Comparison of ENCODE assay signal across 23 cellular contexts in genomic region chr1:40274331-40274730, GRCh38. TPM values are rescaled to one million over a fixed set of nuclear protein-coding genes. Genes with fewer than 3 reads are reported as not detected.
A peak's percentile ranks its signal among the peaks of the same experiment; 100 is the strongest.
DNase-seq lines count a peak whose midpoint lies in the region; ATAC-seq, FAIRE-seq and TF ChIP-seq lines count a peak whose summit lies in the region.
"Had no signal": no experiment of that assay in that cellular context is flagged by ENCODE, and none has a peak within 500 bp of the region (broad histone marks: within the 10 kb centered on the region; RNA-seq: fewer than 3 reads in every experiment).

No MANE protein-coding gene starts in this region.

- FAIRE-seq in K562 (lab: Jason Lieb, UNC): no peak
- FAIRE-seq: GM12878, H54, HTR-8/SVneo had no signal

- no peak for TF ChIP-seq CTCF in K562 (IDR thresholded peaks at IDR 0.05 in 2 of 3, conservative IDR thresholded peaks at IDR 0.05 in 1 of 3; ENCODE audit: insufficient read depth in 2 of 3, low read depth in 1 of 3, low read length in 3 of 3)

- no peaks in the 10 kb centered on the region for H3K27me3 Mint-ChIP-seq in activated T-cell treated with anti-CD3 and anti-CD28 coated beads, Interleukin-2, amount 50 U/mL, for 72 hours (ENCODE audit: low read depth)
- no peaks in the 10 kb centered on the region for H3K27me3 Mint-ChIP-seq in activated T-cell treated with anti-CD3 and anti-CD28 coated beads, Interleukin-2, amount 50 U/mL, for 4 hours (ENCODE audit: low read depth)
- H3K27me3 Mint-ChIP-seq in CD4-positive, CD25-positive, alpha-beta regulatory T cell: no peaks in the 10 kb centered on the region
- H3K27me3 Mint-ChIP-seq in effector memory CD8-positive, alpha-beta T cell: no peaks in the 10 kb centered on the region

- peaks cover 9% of the 10 kb centered on the region; the same call in 1 of the 3 replicates for H3K79me2 ChIP-seq in K562 (ENCODE audit: control insufficient read depth, insufficient read depth, low read length)

- no peak overlapping the region for H3K27ac ChIP-seq in CD4-positive, CD25-positive, alpha-beta regulatory T cell (ENCODE audit: insufficient read depth, low read length, poor library complexity, severe bottlenecking)
- no peak overlapping the region for H3K27ac ChIP-seq in K562 (ENCODE audit: extremely low read depth, low read depth, low read length)
- H3K27ac ChIP-seq: BLaER1 had no signal

- peaks cover 33% of the 10 kb centered on the region for H3K4me1 Mint-ChIP-seq in activated T-cell treated with anti-CD3 and anti-CD28 coated beads, Interleukin-2, amount 50 U/mL, for 72 hours (ENCODE audit: low read depth)
- peaks cover 14% of the 10 kb centered on the region for H3K4me1 Mint-ChIP-seq in activated T-cell treated with anti-CD3 and anti-CD28 coated beads, Interleukin-2, amount 50 U/mL, for 4 hours (ENCODE audit: low read depth)
- peaks cover 5 to 18% (median 8%) of the 10 kb centered on the region in 4 donors for H3K4me1 Mint-ChIP-seq in CD4-positive, CD25-positive, alpha-beta regulatory T cell
- H3K4me1 Mint-ChIP-seq in effector memory CD8-positive, alpha-beta T cell (ENCODE audit: low read depth in 2 of 2): peaks cover 0 to 12% of the 10 kb centered on the region in 2 donors

- TSS peak; percentile 2 for BruUV-seq in K562 (replicated peaks; lab: Mats Ljungman, UMichigan)

- no peak for DNase-seq in activated T-cell treated with anti-CD3 and anti-CD28 coated beads, Interleukin-2, amount 50 U/mL, for 72 hours
- no peak for DNase-seq in activated T-cell treated with anti-CD3 and anti-CD28 coated beads, Interleukin-2, amount 50 U/mL, for 4 hours
- no peak for DNase-seq in CD4-positive, CD25-positive, alpha-beta regulatory T cell
- peak; percentile 69 for DNase-seq in NCI-H460 (ENCODE audit: extremely low read depth, low read depth)
- no peak for DNase-seq in K562 (ENCODE audit: extremely low read depth in 1 of 4, low spot score in 3 of 4)
- DNase-seq in effector memory CD8-positive, alpha-beta T cell: no peak
- DNase-seq in superior temporal gyrus (ENCODE audit: extremely low spot score): no peak
- no peak for DNase-seq in NCI-H1694 treated with DMSO at 0.1 percent for 48 hours (lab: John Stamatoyannopoulos, UW)
- DNase-seq: 8988T; Calu3; CD8-positive, alpha-beta T cell; DMS79 treated with DMSO at 0.1 percent for 48 hours; GF-D8; HCEC 1CT; IMR-90 had no signal

- H3K9me1 ChIP-seq in K562 (ENCODE audit: control insufficient read depth, insufficient read depth, low read length): no peaks in the 10 kb centered on the region

- ATAC-seq in activated T-cell treated with anti-CD3 and anti-CD28 coated beads, Interleukin-2, amount 50 U/mL, for 72 hours (replicated peaks in 1 of 2): no peak
- ATAC-seq in activated T-cell treated with anti-CD3 and anti-CD28 coated beads, Interleukin-2, amount 50 U/mL, for 4 hours: no peak
- no peak for ATAC-seq in CD4-positive, CD25-positive, alpha-beta regulatory T cell (ENCODE audit: low read depth in 2 of 2)
- no peak for ATAC-seq in K562
- no peak for ATAC-seq in effector memory CD8-positive, alpha-beta T cell (replicated peaks)
- ATAC-seq: CD8-positive, alpha-beta T cell; GM12878; GM23338 had no signal

- H3K4me3 ChIP-seq in CD4-positive, CD25-positive, alpha-beta regulatory T cell (ENCODE audit: low read depth, low read length): no peak overlapping the region
- H3K4me3 ChIP-seq in K562: no peak overlapping the region
- H3K4me3 ChIP-seq: BLaER1, GM12878, GM23338 had no signal

- intact Hi-C loops in K562 (cut with micrococcal nuclease): no loop called here

- no peak overlapping the region for H3K4me3 Mint-ChIP-seq in activated T-cell treated with anti-CD3 and anti-CD28 coated beads, Interleukin-2, amount 50 U/mL, for 72 hours
- H3K4me3 Mint-ChIP-seq in activated T-cell treated with anti-CD3 and anti-CD28 coated beads, Interleukin-2, amount 50 U/mL, for 4 hours: no peak overlapping the region
- H3K4me3 Mint-ChIP-seq in CD4-positive, CD25-positive, alpha-beta regulatory T cell: no peak overlapping the region
- no peak overlapping the region for H3K4me3 Mint-ChIP-seq in effector memory CD8-positive, alpha-beta T cell
- H3K4me3 Mint-ChIP-seq: CD14-positive monocyte; CD8-positive, alpha-beta T cell; GM23338 had no signal

- H3K4me2 ChIP-seq in K562 (ENCODE audit: insufficient read depth, low read length): no peak overlapping the region
- H3K4me2 ChIP-seq: BLaER1, GM23338 had no signal

- no peaks in the 10 kb centered on the region for H3K9me3 ChIP-seq in CD4-positive, CD25-positive, alpha-beta regulatory T cell (ENCODE audit: control insufficient read depth in 2 of 2, low read length in 2 of 2)
- H3K9me3 ChIP-seq in K562 (replicated peaks; ENCODE audit: control insufficient read depth, insufficient read depth, low read depth, low read length): no peaks in the 10 kb centered on the region
- H3K9me3 ChIP-seq: BLaER1 had no signal

- H3K9me3 Mint-ChIP-seq in activated T-cell treated with anti-CD3 and anti-CD28 coated beads, Interleukin-2, amount 50 U/mL, for 72 hours: no peaks in the 10 kb centered on the region
- H3K9me3 Mint-ChIP-seq in activated T-cell treated with anti-CD3 and anti-CD28 coated beads, Interleukin-2, amount 50 U/mL, for 4 hours: no peaks in the 10 kb centered on the region
- no peaks in the 10 kb centered on the region for H3K9me3 Mint-ChIP-seq in CD4-positive, CD25-positive, alpha-beta regulatory T cell
- no peaks in the 10 kb centered on the region for H3K9me3 Mint-ChIP-seq in effector memory CD8-positive, alpha-beta T cell
- H3K9me3 Mint-ChIP-seq: CD14-positive monocyte; CD8-positive, alpha-beta T cell; GM23338 had no signal

- peak overlapping the region; percentile 7 for H3K27ac Mint-ChIP-seq in activated T-cell treated with anti-CD3 and anti-CD28 coated beads, Interleukin-2, amount 50 U/mL, for 72 hours
- peak overlapping the region in 2 of 3 donors; percentile 39 to 68 for H3K27ac Mint-ChIP-seq in CD4-positive, CD25-positive, alpha-beta regulatory T cell
- peak overlapping the region in 1 of 2 donors; percentile 70 for H3K27ac Mint-ChIP-seq in effector memory CD8-positive, alpha-beta T cell
- H3K27ac Mint-ChIP-seq: GM23338 had no signal

- no peaks in the 10 kb centered on the region for H3K27me3 ChIP-seq in CD4-positive, CD25-positive, alpha-beta regulatory T cell (ENCODE audit: control insufficient read depth, insufficient read depth, low read length)
- H3K27me3 ChIP-seq in K562 (ENCODE audit: control insufficient read depth in 2 of 2, insufficient read depth in 2 of 2, low read length in 2 of 2): no peaks in the 10 kb centered on the region
- H3K27me3 ChIP-seq: BLaER1 had no signal

- 90% methylated on average over 2 of the region's 2 CpGs for WGBS in K562 (ENCODE audit: insufficient coverage, low coverage, missing lambda C conversion rate)

- no peak for TF ChIP-seq RAD21 in K562 (CRISPR knock-in tag; conservative IDR thresholded peaks at IDR 0.05 in 1 of 2, IDR thresholded peaks at IDR 0.05 in 1 of 2)

- H3K9ac ChIP-seq in K562 (ENCODE audit: insufficient read depth in 1 of 2, low read depth in 2 of 2, low read length in 2 of 2): no peak overlapping the region
- H3K9ac ChIP-seq: BLaER1 had no signal

- TF ChIP-seq EP300 in K562 (IDR thresholded peaks at IDR 0.05; ENCODE audit: low read length): no peak

- no peak for TF ChIP-seq POLR2A in K562 (conservative IDR thresholded peaks at IDR 0.05)

- CTCF ChIA-PET in K562 (lab: Yijun Ruan, JAX; ENCODE audit: low intra/inter-chr PET ratio): no interaction called here

- H4K20me1 ChIP-seq in K562 (replicated peaks; ENCODE audit: control insufficient read depth, insufficient read depth, low read length): no peaks in the 10 kb centered on the region
- H4K20me1 ChIP-seq: BLaER1 had no signal

- POLR2A ChIA-PET in K562 (lab: Yijun Ruan, JAX): interaction anchor here (1.0 to 1.5 kb wide), 4 partner anchors 8 to 130 kb away, joined by 3 to 5 read pairs (median 4); no protein-coding TSS in a partner anchor

- no peak overlapping the region for H2AFZ ChIP-seq in K562 (ENCODE audit: low read depth, low read length)
- H2AFZ ChIP-seq: GM23338 had no signal

- in situ Hi-C loops in K562 (cut with MboI): no loop called here

- peaks cover 60% of the 10 kb centered on the region for H3K36me3 ChIP-seq in CD4-positive, CD25-positive, alpha-beta regulatory T cell (ENCODE audit: control insufficient read depth, insufficient read depth, low read length)
- peaks cover 84% of the 10 kb centered on the region for H3K36me3 ChIP-seq in K562 (ENCODE audit: control insufficient read depth, insufficient read depth, low read length)

- peaks cover 16 to 36% of the 10 kb centered on the region in 2 donors for H3K36me3 Mint-ChIP-seq in activated T-cell treated with anti-CD3 and anti-CD28 coated beads, Interleukin-2, amount 50 U/mL, for 72 hours (ENCODE audit: insufficient read depth in 2 of 2)
- H3K36me3 Mint-ChIP-seq in activated T-cell treated with anti-CD3 and anti-CD28 coated beads, Interleukin-2, amount 50 U/mL, for 4 hours (ENCODE audit: insufficient read depth): peaks cover 45% of the 10 kb centered on the region
- H3K36me3 Mint-ChIP-seq in CD4-positive, CD25-positive, alpha-beta regulatory T cell: peaks cover 29% of the 10 kb centered on the region
- peaks cover 43% of the 10 kb centered on the region for H3K36me3 Mint-ChIP-seq in effector memory CD8-positive, alpha-beta T cell (ENCODE audit: insufficient read depth)

- H3K4me1 ChIP-seq in CD4-positive, CD25-positive, alpha-beta regulatory T cell (ENCODE audit: control insufficient read depth, insufficient read depth, low read length, poor library complexity, severe bottlenecking): no peaks in the 10 kb centered on the region
- H3K4me1 ChIP-seq in K562 (replicated peaks in 1 of 2; ENCODE audit: control insufficient read depth in 2 of 2, insufficient read depth in 2 of 2, low read length in 2 of 2): peaks cover 0 to 12% of the 10 kb centered on the region in 2 experiments; a peak in 2 of 5 replicates
- H3K4me1 ChIP-seq: BLaER1 had no signal

RNA-seq across cellular contexts. Expression of gene ZMPSTE24, which starts 16.3 kb away (rescaled TPM):
- total RNA-seq in activated T-cell treated with anti-CD3 and anti-CD28 coated beads, Interleukin-2, amount 50 U/mL, for 72 hours: 10 to 100 TPM; 32.7 to 36.8 TPM
- total RNA-seq in activated T-cell treated with anti-CD3 and anti-CD28 coated beads, Interleukin-2, amount 50 U/mL, for 4 hours: 10 to 100 TPM; 56.4 to 59.6 (median 59.5) TPM
- 12.2 TPM for total RNA-seq in CD4-positive, CD25-positive, alpha-beta regulatory T cell
- polyA plus RNA-seq in CD4-positive, CD25-positive, alpha-beta regulatory T cell: 10 to 100 TPM; 23.3 to 35.1 (median 32.0) TPM
- 91.7 and 92.2 TPM in 2 replicates for total RNA-seq in NCI-H460 (2014; rRNA removed; shearing (Covaris generic))
- polyA plus RNA-seq in NCI-H460 (2014; cell fraction: nucleus; rRNA removed): 54.9 and 66.1 TPM in 2 replicates
- 31.5 and 69.9 TPM in 2 replicates for total RNA-seq in K562 (2011; cell fraction: chromatin; rRNA removed; ENCODE audit: low replicate concordance)
- total RNA-seq in K562 (2011; cell fraction: nucleolus; rRNA removed): 36.2 and 41.8 TPM in 2 replicates
- 53.6 and 61.9 TPM in 2 replicates for total RNA-seq in K562 (2011; cell fraction: nucleoplasm; rRNA removed)
- total RNA-seq in K562 (2014; rRNA removed) (45.0 and 45.6 TPM in 2 replicates), K562 (2014; rRNA removed; fragmentation: Illumina TruSeq; extraction: Trizol) (74.4 and 86.4 TPM in 2 replicates), K562 (2015; rRNA removed; fragmentation: Illumina TruSeq; extraction: Trizol) (62.7 and 68.8 TPM in 2 replicates), K562 (2021) (51.2 and 53.3 TPM in 2 replicates)
- polyA plus RNA-seq in K562 (2011; rRNA removed) (28.1 and 30.7 TPM in 2 replicates), K562 (2014; fragmentation: Illumina TruSeq; extraction: Trizol) (53.2 and 64.3 TPM in 2 replicates), K562 (2014; fragmentation: Nextera tagmentation; extraction: Ambion mirVana) (10 to 100 TPM; 73.5 to 75.9 TPM), K562 (2014; rRNA removed) (39.0 and 39.1 TPM in 2 replicates)
- 6.8 and 14.9 TPM in 2 replicates for polyA plus RNA-seq in K562 (2011; cell fraction: cytosol; rRNA removed)
- 7.0 and 8.9 TPM in 2 replicates for polyA plus RNA-seq in K562 (2011; cell fraction: nucleus; rRNA removed)
- 22.3 and 37.2 TPM in 2 replicates for polyA plus RNA-seq in K562 (2012)
- polyA minus RNA-seq in K562 (2011; rRNA and poly(A)+ RNA removed): 41.5 and 48.6 TPM in 2 replicates
- polyA minus RNA-seq in K562 (2011; cell fraction: cytosol; rRNA and poly(A)+ RNA removed): 33.5 and 34.7 TPM in 2 replicates
- polyA minus RNA-seq in K562 (2011; cell fraction: nucleus; rRNA and poly(A)+ RNA removed): 9.4 and 16.2 TPM in 2 replicates

RNA-seq across cellular contexts. Expression of gene TMCO2, which starts 26.6 kb away (rescaled TPM):
- 1 to 10 TPM in 1 of 2 donors, under 1 TPM in 1; 0.82 to 1.2 TPM for total RNA-seq in activated T-cell treated with anti-CD3 and anti-CD28 coated beads, Interleukin-2, amount 50 U/mL, for 72 hours
- total RNA-seq in activated T-cell treated with anti-CD3 and anti-CD28 coated beads, Interleukin-2, amount 50 U/mL, for 4 hours: not detected
- total RNA-seq in CD4-positive, CD25-positive, alpha-beta regulatory T cell: not detected
- not detected for polyA plus RNA-seq in CD4-positive, CD25-positive, alpha-beta regulatory T cell
- total RNA-seq in NCI-H460 (2014; rRNA removed; shearing (Covaris generic)): not detected in 2 replicates
- not detected in 2 replicates for polyA plus RNA-seq in NCI-H460 (2014; cell fraction: nucleus; rRNA removed)
- not detected in 2 replicates for total RNA-seq in K562 (2011; cell fraction: chromatin; rRNA removed; ENCODE audit: low replicate concordance)
- not detected in 2 replicates for total RNA-seq in K562 (2011; cell fraction: nucleolus; rRNA removed)
- not detected in 2 replicates for total RNA-seq in K562 (2011; cell fraction: nucleoplasm; rRNA removed)
- total RNA-seq in K562 (2014; rRNA removed): not detected in 2 replicates
- total RNA-seq in K562 (2014; rRNA removed; fragmentation: Illumina TruSeq; extraction: Trizol): not detected in 2 replicates
- total RNA-seq in K562 (2015; rRNA removed; fragmentation: Illumina TruSeq; extraction: Trizol): not detected in 2 replicates
- not detected in 2 replicates for total RNA-seq in K562 (2021)
- not detected in 2 replicates for polyA plus RNA-seq in K562 (2011; rRNA removed)
- not detected in 2 replicates for polyA plus RNA-seq in K562 (2011; cell fraction: cytosol; rRNA removed)
- polyA plus RNA-seq in K562 (2011; cell fraction: nucleus; rRNA removed): not detected in 2 replicates
- polyA plus RNA-seq in K562 (2012): not detected in 2 replicates
- not detected in 2 replicates for polyA plus RNA-seq in K562 (2014; fragmentation: Illumina TruSeq; extraction: Trizol)
- not detected for polyA plus RNA-seq in K562 (2014; fragmentation: Nextera tagmentation; extraction: Ambion mirVana)
- not detected in 2 replicates for polyA plus RNA-seq in K562 (2014; rRNA removed)
- polyA minus RNA-seq in K562 (2011; rRNA and poly(A)+ RNA removed): not detected in 2 replicates
- polyA minus RNA-seq in K562 (2011; cell fraction: cytosol; rRNA and poly(A)+ RNA removed): not detected in 2 replicates
- polyA minus RNA-seq in K562 (2011; cell fraction: nucleus; rRNA and poly(A)+ RNA removed): not detected in 2 replicates
- total RNA-seq: A673; Calu3; CD8-positive, alpha-beta T cell; GM12878; GM23338; IMR-90 had no signal
- polyA plus RNA-seq: AG04450, CD14-positive monocyte, GM12878, GM23338, IMR-90 had no signal

RNA-seq across cellular contexts. Expression of gene COL9A2, which starts 42.8 kb away (rescaled TPM):
- 10 to 100 TPM; 27.4 to 36.3 TPM for total RNA-seq in activated T-cell treated with anti-CD3 and anti-CD28 coated beads, Interleukin-2, amount 50 U/mL, for 72 hours
- total RNA-seq in activated T-cell treated with anti-CD3 and anti-CD28 coated beads, Interleukin-2, amount 50 U/mL, for 4 hours: 1 to 10 TPM in 2 of 3 donors, under 1 TPM in 1; 0.96 to 2.5 (median 1.2) TPM
- 2.9 TPM for total RNA-seq in CD4-positive, CD25-positive, alpha-beta regulatory T cell
- polyA plus RNA-seq in CD4-positive, CD25-positive, alpha-beta regulatory T cell: 1 to 10 TPM in 1 of 4 donors, under 1 TPM in 3; 0.26 to 1.5 (median 0.50) TPM
- 0.50 and 0.61 TPM in 2 replicates for total RNA-seq in NCI-H460 (2014; rRNA removed; shearing (Covaris generic))
- polyA plus RNA-seq in NCI-H460 (2014; cell fraction: nucleus; rRNA removed): 7.3 and 12.9 TPM in 2 replicates
- 0.58 and 1.9 TPM in 2 replicates for total RNA-seq in K562 (2011; cell fraction: chromatin; rRNA removed; ENCODE audit: low replicate concordance)
- total RNA-seq in K562 (2011; cell fraction: nucleolus; rRNA removed): 0.53 and 1.3 TPM in 2 replicates
- 0.73 and 1.1 TPM in 2 replicates for total RNA-seq in K562 (2011; cell fraction: nucleoplasm; rRNA removed)
- total RNA-seq in K562 (2014; rRNA removed) (0.90 and 0.95 TPM in 2 replicates), K562 (2014; rRNA removed; fragmentation: Illumina TruSeq; extraction: Trizol) (0.06 and 0.15 TPM in 2 replicates), K562 (2015; rRNA removed; fragmentation: Illumina TruSeq; extraction: Trizol) (0.60 and 0.72 TPM in 2 replicates), K562 (2021) (0.47 and 0.72 TPM in 2 replicates)
- polyA plus RNA-seq in K562 (2011; rRNA removed) (0.31 and 0.45 TPM in 2 replicates), K562 (2014; fragmentation: Illumina TruSeq; extraction: Trizol) (0.24 and 0.54 TPM in 2 replicates), K562 (2014; fragmentation: Nextera tagmentation; extraction: Ambion mirVana) (under 1 TPM; 0.03 TPM), K562 (2014; rRNA removed) (1.5 and 2.2 TPM in 2 replicates)
- 0.46 and 0.47 TPM in 2 replicates for polyA plus RNA-seq in K562 (2011; cell fraction: cytosol; rRNA removed)
- polyA plus RNA-seq in K562 (2011; cell fraction: nucleus; rRNA removed): 3.7 and 4.4 TPM in 2 replicates
- 0.78 and 3.8 TPM in 2 replicates for polyA plus RNA-seq in K562 (2012)
- 0.11 and 0.30 TPM in 2 replicates for polyA minus RNA-seq in K562 (2011; rRNA and poly(A)+ RNA removed)
- polyA minus RNA-seq in K562 (2011; cell fraction: cytosol; rRNA and poly(A)+ RNA removed): 1.6 TPM in 1 of 2 replicates, not detected in the other
- 0.13 and 1.4 TPM in 2 replicates for polyA minus RNA-seq in K562 (2011; cell fraction: nucleus; rRNA and poly(A)+ RNA removed)
